In genomic region chr6:27761391-27761790, GRCh38 we compare ENCODE assay signal across 14 cellular contexts.
DNase-seq lines count a peak whose midpoint lies in the region; ATAC-seq and TF ChIP-seq lines count a peak whose summit lies in the region.
"Had no signal": no experiment of that assay in that cellular context is flagged by ENCODE, and none has a peak within 500 bp of the region (broad histone marks: within the 10 kb centered on the region; RNA-seq: fewer than 3 reads in every experiment).

No MANE protein-coding gene starts in this region.

- peak; percentile 43 for DNase-seq in activated CD8-positive, alpha-beta memory T cell treated with anti-CD3 and anti-CD28 coated beads, Interleukin-2, amount 50 U/mL, for 4 hours
- DNase-seq in activated CD8-positive, alpha-beta memory T cell treated with anti-CD3 and anti-CD28 coated beads for 24 hours, result no peak
- DNase-seq in naive thymus-derived CD4-positive, alpha-beta T cell, result no peak
- DNase-seq in SK-N-SH (no peak), vagina (ENCODE audit: extremely low spot score in 2 of 2) (no peak), upper lobe of left lung (no peak)
- DNase-seq: DND-41, GOT3, kidney, NCI-H69 had no signal

- POLR2A ChIA-PET in naive thymus-derived CD4-positive, alpha-beta T cell (lab: Charles Lee), result interaction anchor here (0.8 kb wide), 1 partner anchor 132 kb away, joined by 3 read pairs; a partner anchor contains a TSS
- POLR2A ChIA-PET in SK-N-SH (lab: Yijun Ruan, JAX), result no interaction called here

- no peaks in the 10 kb centered on the region for H3K36me3 ChIP-seq in naive thymus-derived CD4-positive, alpha-beta T cell (ENCODE audit: control insufficient read depth in 2 of 3, insufficient read depth in 3 of 3, low read length in 3 of 3)
- H3K36me3 ChIP-seq in SK-N-SH (replicated peaks in 1 of 2; ENCODE audit: control insufficient read depth in 1 of 2, insufficient read depth in 2 of 2, low read length in 1 of 2), result no peaks in the 10 kb centered on the region
- H3K36me3 ChIP-seq in vagina, result no peaks in the 10 kb centered on the region
- H3K36me3 ChIP-seq in upper lobe of left lung, result no peaks in the 10 kb centered on the region
- H3K36me3 ChIP-seq: neural progenitor cell had no signal

- no peaks in the 10 kb centered on the region for H3F3A ChIP-seq in SK-N-SH (replicated peaks; ENCODE audit: insufficient read depth)

- no peaks in the 10 kb centered on the region for H3K9me3 Mint-ChIP-seq in activated T-helper 17 cell treated with anti-CD3 and anti-CD28 coated beads, Interleukin-2, amount 50 U/mL, for 72 hours
- H3K9me3 Mint-ChIP-seq in naive thymus-derived CD4-positive, alpha-beta T cell, result peaks cover 0 to 2% (median 0%) of the 10 kb centered on the region in 11 donors
- H3K9me3 Mint-ChIP-seq: brain, neural progenitor cell had no signal

- H3K4me2 ChIP-seq in SK-N-SH, result no peak overlapping the region

- H3K9me3 ChIP-seq in naive thymus-derived CD4-positive, alpha-beta T cell (ENCODE audit: control insufficient read depth in 2 of 3, low read length in 3 of 3), result no peaks in the 10 kb centered on the region
- H3K9me3 ChIP-seq in SK-N-SH (no peaks in the 10 kb centered on the region; the same call in 1 of the 2 replicates), vagina (no peaks in the 10 kb centered on the region), upper lobe of left lung (no peaks in the 10 kb centered on the region)

- 71% methylated on average over 7 of the region's 7 CpGs for WGBS in SK-N-SH (ENCODE audit: low lambda C conversion rate)
- 55 to 58% methylated on average over 7 of the region's 7 CpGs for WGBS in upper lobe of left lung, 2 donors

- H3K9ac ChIP-seq in SK-N-SH, result no peak overlapping the region
- H3K9ac ChIP-seq: neural progenitor cell had no signal

- TF ChIP-seq CTCF in SK-N-SH (IDR thresholded peaks at IDR 0.05), result no peak
- no peak for TF ChIP-seq CTCF in vagina (IDR thresholded peaks at IDR 0.05)
- no peak for TF ChIP-seq CTCF in upper lobe of left lung (IDR thresholded peaks at IDR 0.05)

- no peaks in the 10 kb centered on the region for H3K9me2 ChIP-seq in SK-N-SH

- H2AFZ ChIP-seq in SK-N-SH (ENCODE audit: low read depth), result no peak overlapping the region

- intact Hi-C loops in naive thymus-derived CD4-positive, alpha-beta T cell (cut with micrococcal nuclease), result no loop called here
- intact Hi-C loops in vagina (cut with DNase I), result no loop called here

- no peaks in the 10 kb centered on the region for H4K20me1 ChIP-seq in SK-N-SH (ENCODE audit: insufficient read depth)

- no peaks in the 10 kb centered on the region for H3K27me3 ChIP-seq in naive thymus-derived CD4-positive, alpha-beta T cell (ENCODE audit: control insufficient read depth in 2 of 2, insufficient read depth in 2 of 2, low read length in 2 of 2)
- H3K27me3 ChIP-seq in SK-N-SH (ENCODE audit: insufficient read depth) (no peaks in the 10 kb centered on the region; the same call in 1 of the 2 replicates), vagina (no peaks in the 10 kb centered on the region), upper lobe of left lung (no peaks in the 10 kb centered on the region)

- ATAC-seq in HG02759 (IDR thresholded peaks at IDR 0.05; ENCODE audit: unreplicated experiment) (peak; percentile 35), upper lobe of left lung (ENCODE audit: low FRiP score in 2 of 2) (no peak)
- peak; percentile 25 for ATAC-seq in activated T-helper 17 cell treated with anti-CD3 and anti-CD28 coated beads, Interleukin-2, amount 50 U/mL, for 72 hours (replicated peaks)
- ATAC-seq in naive thymus-derived CD4-positive, alpha-beta T cell, result peak; percentile 55

- H3K27ac Mint-ChIP-seq in activated T-helper 17 cell treated with anti-CD3 and anti-CD28 coated beads, Interleukin-2, amount 50 U/mL, for 72 hours, result peak overlapping the region; percentile 71
- no peak overlapping the region for H3K27ac Mint-ChIP-seq in naive thymus-derived CD4-positive, alpha-beta T cell
- H3K27ac Mint-ChIP-seq: brain, neural progenitor cell had no signal

- H3K4me1 Mint-ChIP-seq in activated T-helper 17 cell treated with anti-CD3 and anti-CD28 coated beads, Interleukin-2, amount 50 U/mL, for 72 hours, result peaks cover 14% of the 10 kb centered on the region
- H3K4me1 Mint-ChIP-seq in naive thymus-derived CD4-positive, alpha-beta T cell, result peaks cover 8 to 37% (median 23%) of the 10 kb centered on the region in 7 donors
- H3K4me1 Mint-ChIP-seq: brain had no signal

- TF ChIP-seq POLR2A in vagina (IDR thresholded peaks at IDR 0.05) (no peak), upper lobe of left lung (IDR thresholded peaks at IDR 0.05) (no peak)

- H3K4me1 ChIP-seq in naive thymus-derived CD4-positive, alpha-beta T cell (ENCODE audit: control insufficient read depth in 2 of 2, insufficient read depth in 2 of 2, low read length in 2 of 2), result peaks cover 6 to 10% of the 10 kb centered on the region in 2 donors
- no peaks in the 10 kb centered on the region; a peak in 1 of 4 replicates for H3K4me1 ChIP-seq in SK-N-SH (ENCODE audit: control insufficient read depth in 1 of 2, insufficient read depth in 2 of 2, low read depth in 1 of 2, low read length in 1 of 2)
- no peaks in the 10 kb centered on the region for H3K4me1 ChIP-seq in vagina
- H3K4me1 ChIP-seq in upper lobe of left lung, result peaks cover 0 to 7% (median 0%) of the 10 kb centered on the region in 4 donors

- CTCF ChIA-PET in naive thymus-derived CD4-positive, alpha-beta T cell (lab: Charles Lee), result no interaction called here
- CTCF ChIA-PET in SK-N-SH (lab: Yijun Ruan, JAX), result interaction anchor here (0.7 to 6.7 kb wide), 2 partner anchors 9 to 11 kb away, joined by 3 to 41 read pairs; no protein-coding TSS in a partner anchor

- no peak overlapping the region for H3K4me3 ChIP-seq in naive thymus-derived CD4-positive, alpha-beta T cell (ENCODE audit: low read length)
- H3K4me3 ChIP-seq in SK-N-SH (ENCODE audit: low read depth in 2 of 2, low read length in 1 of 2), result no peak overlapping the region
- no peak overlapping the region for H3K4me3 ChIP-seq in vagina
- H3K4me3 ChIP-seq in upper lobe of left lung, result no peak overlapping the region

- TF ChIP-seq RAD21 in SK-N-SH (IDR thresholded peaks at IDR 0.05; ENCODE audit: low read length), result no peak

- H3K79me2 ChIP-seq in SK-N-SH (ENCODE audit: insufficient read depth), result no peaks in the 10 kb centered on the region

- H3K27me3 Mint-ChIP-seq in activated T-helper 17 cell treated with anti-CD3 and anti-CD28 coated beads, Interleukin-2, amount 50 U/mL, for 72 hours, result no peaks in the 10 kb centered on the region
- peaks cover 0 to 6% (median 0%) of the 10 kb centered on the region in 5 donors for H3K27me3 Mint-ChIP-seq in naive thymus-derived CD4-positive, alpha-beta T cell

- no peak overlapping the region for H3K27ac ChIP-seq in naive thymus-derived CD4-positive, alpha-beta T cell (ENCODE audit: low read depth, low read length)
- H3K27ac ChIP-seq in SK-N-SH (ENCODE audit: low read depth in 2 of 2, low read length in 1 of 2) (no peak overlapping the region), vagina (no peak overlapping the region), upper lobe of left lung (no peak overlapping the region)
- H3K27ac ChIP-seq: neural progenitor cell had no signal

- peak overlapping the region; percentile 72 for H3K4me3 Mint-ChIP-seq in activated T-helper 17 cell treated with anti-CD3 and anti-CD28 coated beads, Interleukin-2, amount 50 U/mL, for 72 hours
- peak overlapping the region in 1 of 10 donors; percentile 60 for H3K4me3 Mint-ChIP-seq in naive thymus-derived CD4-positive, alpha-beta T cell
- H3K4me3 Mint-ChIP-seq: neural progenitor cell had no signal

- H3K36me3 Mint-ChIP-seq in activated T-helper 17 cell treated with anti-CD3 and anti-CD28 coated beads, Interleukin-2, amount 50 U/mL, for 72 hours (ENCODE audit: low read depth), result no peaks in the 10 kb centered on the region
- H3K36me3 Mint-ChIP-seq in naive thymus-derived CD4-positive, alpha-beta T cell, result peaks cover 0 to 3% (median 0%) of the 10 kb centered on the region in 5 donors
- H3K36me3 Mint-ChIP-seq: brain, neural progenitor cell had no signal

- TF ChIP-seq EP300 in SK-N-SH (IDR thresholded peaks at IDR 0.05; ENCODE audit: borderline replicate concordance in 1 of 2, low read depth in 1 of 2, low read length in 1 of 2), result no peak
- no peak for TF ChIP-seq EP300 in upper lobe of left lung (IDR thresholded peaks at IDR 0.05)

TF ChIP-seq in SK-N-SH, 30 proteins besides CTCF, POLR2A, EP300 and RAD21:
- TF ChIP-seq TCF12 (IDR thresholded peaks at IDR 0.05) (no peak), RCOR1 (IDR thresholded peaks at IDR 0.05; ENCODE audit: low read length) (no peak), ZBTB33 (IDR thresholded peaks at IDR 0.05; ENCODE audit: borderline replicate concordance, low read depth) (no peak)

Comparison
In these comparisons a context has a peak if more than half of its experiments do, and no peak if none do; other contexts are left out.
1. ATAC-seq: peak in HG02759 (single experiment), activated T-helper 17 cell treated with anti-CD3 and anti-CD28 coated beads, Interleukin-2, amount 50 U/mL, for 72 hours (single experiment) and naive thymus-derived CD4-positive, alpha-beta T cell (single experiment); none in upper lobe of left lung (0 of 2).